ENCODE assay signal across 16 cellular contexts in genomic region chr1:219891846-219892245, GRCh38. TPM values are rescaled to one million over a fixed set of nuclear protein-coding genes. Genes with fewer than 3 reads are reported as not detected.
"Had no signal": no experiment of that assay in that cellular context is flagged by ENCODE, and none has a peak within 500 bp of the region (broad histone marks: within the 10 kb centered on the region; RNA-seq: fewer than 3 reads in every experiment).

No MANE protein-coding gene starts in this region.

RNA-seq across cellular contexts. Expression of gene SLC30A10, which starts 36.5 kb away (rescaled TPM):
- total RNA-seq: activated naive CD4-positive, alpha-beta T cell treated with anti-CD3 and anti-CD28 coated beads for 36 hours; activated naive CD4-positive, alpha-beta T cell treated with anti-CD3 and anti-CD28 coated beads, Interleukin-2, amount 50 U/mL, for 72 hours; activated naive CD8-positive, alpha-beta T cell treated with anti-CD3 and anti-CD28 coated beads for 36 hours; activated naive CD8-positive, alpha-beta T cell treated with anti-CD3 and anti-CD28 coated beads, Interleukin-2, amount 10 ng/mL, durations not matched to agents 7 days and 5 days; activated T-cell treated with anti-CD3 and anti-CD28 coated beads, Interleukin-2, amount 50 U/mL, for 4 hours; activated T-cell treated with anti-CD3 and anti-CD28 coated beads, Interleukin-2, amount 50 U/mL, for 72 hours; activated T-helper 1 cell treated with anti-CD3 and anti-CD28 coated beads, Interleukin-12 subunit alpha, Interleukin-12 subunit beta, Interleukin-2, Interleukin-4 antibody, amounts not matched to agents 30 ng/mL and 10 ng/mL and 1 ng/mL, durations not matched to agents 14 hours and 24 hours and 36 hours; activated T-helper 17 cell treated with anti-CD3 and anti-CD28 coated beads, Interleukin-2, amount 50 U/mL, for 72 hours; activated T-helper 2 cell treated with anti-CD3 and anti-CD28 coated beads, Interferon-gamma antibody, Interleukin-2, Interleukin-4, amounts not matched to agents 10 μg/mL and 5 μg/mL and 100 μg/mL, durations not matched to agents 14 hours and 24 hours and 36 hours; aorta; ascending aorta; astrocyte; breast epithelium; bronchial epithelial cell; cardiac septum; chondrocyte had no signal
